ENCODE assay signal across 16 cellular contexts in the genomic region with DNA sequence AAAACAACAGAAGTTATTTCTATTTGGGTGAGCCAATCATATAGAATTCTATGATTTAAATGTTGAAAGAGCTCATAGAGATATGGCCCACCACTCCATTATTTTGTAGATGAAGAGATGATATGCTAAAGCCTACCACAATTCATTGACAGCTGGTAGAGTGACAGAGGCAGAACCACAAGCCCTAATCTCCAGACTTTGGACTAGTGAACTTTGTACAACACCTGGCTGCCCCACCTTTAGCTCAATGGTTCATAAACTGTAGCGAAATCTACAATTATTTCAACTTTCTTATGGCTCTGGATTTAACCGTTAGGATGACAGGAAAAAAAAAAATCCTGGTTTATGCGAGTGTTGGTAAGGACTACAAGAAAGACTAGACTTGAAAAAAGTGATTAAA. TPM values are rescaled to one million over a fixed set of nuclear protein-coding genes. Genes with fewer than 3 reads are reported as not detected.
DNase-seq lines count a peak whose midpoint lies in the region; ATAC-seq, FAIRE-seq and TF ChIP-seq lines count a peak whose summit lies in the region.
"Had no signal": no experiment of that assay in that cellular context is flagged by ENCODE, and none has a peak within 500 bp of the region (broad histone marks: within the 10 kb centered on the region; RNA-seq: fewer than 3 reads in every experiment).

No MANE protein-coding gene starts in this region.

- TF ChIP-seq RAD21 in A549 (conservative IDR thresholded peaks at IDR 0.05 in 1 of 2, IDR thresholded peaks at IDR 0.05 in 1 of 2): no peak

- no peaks in the 10 kb centered on the region for H3K9me3 Mint-ChIP-seq in activated T-helper 1 cell treated with anti-CD3 and anti-CD28 coated beads, Interleukin-12 subunit alpha, Interleukin-12 subunit beta, Interleukin-2, Interleukin-4 antibody, amounts not matched to agents 30 ng/mL and 10 ng/mL and 1 ng/mL, durations not matched to agents 14 hours and 24 hours and 36 hours
- no peaks in the 10 kb centered on the region for H3K9me3 Mint-ChIP-seq in activated naive CD8-positive, alpha-beta T cell treated with anti-CD3 and anti-CD28 coated beads, Interleukin-2, amount 50 U/mL, for 24 hours
- H3K9me3 Mint-ChIP-seq: CD4-positive, alpha-beta T cell; HFFc6 had no signal

- DNase-seq in A549 (ENCODE audit: low read depth in 1 of 2, low spot score in 1 of 2) (no peak), HT-29 (ENCODE audit: low spot score) (peak; percentile 48), RWPE2 (ENCODE audit: low spot score) (no peak), left colon (peak in 1 of 2 donors; percentile 23)
- DNase-seq in activated effector memory CD4-positive, alpha-beta T cell treated with anti-CD3 and anti-CD28 coated beads, Interleukin-2, amount 50 U/mL, for 16 hours: no peak
- no peak for DNase-seq in activated T-helper 1 cell treated with anti-CD3 and anti-CD28 coated beads, Interleukin-12 subunit alpha, Interleukin-12 subunit beta, Interleukin-2, Interleukin-4 antibody, amounts not matched to agents 30 ng/mL and 10 ng/mL and 1 ng/mL, durations not matched to agents 14 hours and 24 hours and 36 hours (ENCODE audit: low spot score)
- DNase-seq in activated naive CD8-positive, alpha-beta T cell treated with anti-CD3 and anti-CD28 coated beads, Interleukin-2, amount 50 U/mL, for 24 hours: no peak
- DNase-seq: CD4-positive, alpha-beta T cell; NCI-H1417 treated with DMSO at 0.1 percent for 48 hours; NCI-H187 treated with DMSO at 0.1 percent for 48 hours; NCI-H345; NCI-H524 treated with DMSO at 0.1 percent for 48 hours had no signal

- TF ChIP-seq POLR2A in A549 (IDR thresholded peaks at IDR 0.05; ENCODE audit: low read length): no peak

- CTCF ChIA-PET in A549 (lab: Yijun Ruan, JAX): no interaction called here

- no peaks in the 10 kb centered on the region for H3K27me3 Mint-ChIP-seq in activated T-helper 1 cell treated with anti-CD3 and anti-CD28 coated beads, Interleukin-12 subunit alpha, Interleukin-12 subunit beta, Interleukin-2, Interleukin-4 antibody, amounts not matched to agents 30 ng/mL and 10 ng/mL and 1 ng/mL, durations not matched to agents 14 hours and 24 hours and 36 hours (ENCODE audit: insufficient read depth)
- peaks cover 3% of the 10 kb centered on the region for H3K27me3 Mint-ChIP-seq in activated naive CD8-positive, alpha-beta T cell treated with anti-CD3 and anti-CD28 coated beads, Interleukin-2, amount 50 U/mL, for 24 hours

- no peak for TF ChIP-seq CTCF in A549 (IDR thresholded peaks at IDR 0.05)
- TF ChIP-seq CTCF in RWPE2 (IDR thresholded peaks at IDR 0.05; ENCODE audit: poor library complexity, severe bottlenecking): no peak

- no peaks in the 10 kb centered on the region for H3K9me3 ChIP-seq in A549
- H3K9me3 ChIP-seq in RWPE2 (ENCODE audit: severe bottlenecking): no peaks in the 10 kb centered on the region

- H3K4me3 ChIP-seq in A549 (no peak overlapping the region), RWPE2 (ENCODE audit: severe bottlenecking) (no peak overlapping the region)

- no peak for ATAC-seq in A549
- no peak for ATAC-seq in RWPE2 (ENCODE audit: low read depth)
- peak; percentile 96 for ATAC-seq in left colon
- no peak for ATAC-seq in GM18907 (IDR thresholded peaks at IDR 0.05; ENCODE audit: unreplicated experiment)
- no peak for ATAC-seq in activated naive CD8-positive, alpha-beta T cell treated with anti-CD3 and anti-CD28 coated beads, Interleukin-2, amount 50 U/mL, for 24 hours

- peak overlapping the region; percentile 67 for H3K4me2 ChIP-seq in A549
- H3K4me2 ChIP-seq: KMS-11 had no signal

- no peak overlapping the region for H3K27ac Mint-ChIP-seq in activated T-helper 1 cell treated with anti-CD3 and anti-CD28 coated beads, Interleukin-12 subunit alpha, Interleukin-12 subunit beta, Interleukin-2, Interleukin-4 antibody, amounts not matched to agents 30 ng/mL and 10 ng/mL and 1 ng/mL, durations not matched to agents 14 hours and 24 hours and 36 hours
- H3K27ac Mint-ChIP-seq in activated naive CD8-positive, alpha-beta T cell treated with anti-CD3 and anti-CD28 coated beads, Interleukin-2, amount 50 U/mL, for 24 hours: no peak overlapping the region
- H3K27ac Mint-ChIP-seq: CD4-positive, alpha-beta T cell; HFFc6 had no signal

- no peaks in the 10 kb centered on the region for H3K36me3 Mint-ChIP-seq in activated T-helper 1 cell treated with anti-CD3 and anti-CD28 coated beads, Interleukin-12 subunit alpha, Interleukin-12 subunit beta, Interleukin-2, Interleukin-4 antibody, amounts not matched to agents 30 ng/mL and 10 ng/mL and 1 ng/mL, durations not matched to agents 14 hours and 24 hours and 36 hours (ENCODE audit: low read depth)
- H3K36me3 Mint-ChIP-seq in activated naive CD8-positive, alpha-beta T cell treated with anti-CD3 and anti-CD28 coated beads, Interleukin-2, amount 50 U/mL, for 24 hours (ENCODE audit: low read depth): no peaks in the 10 kb centered on the region

- no peak overlapping the region for H3K4me3 Mint-ChIP-seq in activated T-helper 1 cell treated with anti-CD3 and anti-CD28 coated beads, Interleukin-12 subunit alpha, Interleukin-12 subunit beta, Interleukin-2, Interleukin-4 antibody, amounts not matched to agents 30 ng/mL and 10 ng/mL and 1 ng/mL, durations not matched to agents 14 hours and 24 hours and 36 hours
- no peak overlapping the region for H3K4me3 Mint-ChIP-seq in activated naive CD8-positive, alpha-beta T cell treated with anti-CD3 and anti-CD28 coated beads, Interleukin-2, amount 50 U/mL, for 24 hours
- H3K4me3 Mint-ChIP-seq: CD4-positive, alpha-beta T cell; HFFc6 had no signal

- H3K27ac ChIP-seq in A549: peak overlapping the region; percentile 22 to 65; a peak in 3 of 6 replicates
- H3K27ac ChIP-seq in RWPE2 (ENCODE audit: poor library complexity, severe bottlenecking): peak overlapping the region; percentile 61
- H3K27ac ChIP-seq: KMS-11 had no signal

- intact Hi-C loops in left colon (cut with DNase I, micrococcal nuclease): no loop called here
- intact Hi-C loops in activated T-helper 1 cell treated with anti-CD3 and anti-CD28 coated beads, Interleukin-12 subunit alpha, Interleukin-12 subunit beta, Interleukin-2, Interleukin-4 antibody, amounts not matched to agents 30 ng/mL and 10 ng/mL and 1 ng/mL, durations not matched to agents 14 hours and 24 hours and 36 hours (cut with micrococcal nuclease): no loop called here

- H3K36me3 ChIP-seq in RWPE2 (ENCODE audit: low read depth): no peaks in the 10 kb centered on the region

- POLR2A ChIA-PET in A549 (lab: Yijun Ruan, JAX): no interaction called here

- 87% methylated on average over 3 of the region's 3 CpGs for WGBS in A549 (ENCODE audit: missing lambda C conversion rate)

- no peaks in the 10 kb centered on the region for H3K4me1 Mint-ChIP-seq in activated T-helper 1 cell treated with anti-CD3 and anti-CD28 coated beads, Interleukin-12 subunit alpha, Interleukin-12 subunit beta, Interleukin-2, Interleukin-4 antibody, amounts not matched to agents 30 ng/mL and 10 ng/mL and 1 ng/mL, durations not matched to agents 14 hours and 24 hours and 36 hours (ENCODE audit: low read depth)
- H3K4me1 Mint-ChIP-seq in activated naive CD8-positive, alpha-beta T cell treated with anti-CD3 and anti-CD28 coated beads, Interleukin-2, amount 50 U/mL, for 24 hours: no peaks in the 10 kb centered on the region

- no peak for FAIRE-seq in A549 (lab: Jason Lieb, UNC)

- H3K4me1 ChIP-seq in A549 (peaks cover 24% of the 10 kb centered on the region), RWPE2 (ENCODE audit: insufficient read depth, poor library complexity, severe bottlenecking) (peaks cover 34% of the 10 kb centered on the region)

- no peak for TF ChIP-seq EP300 in A549 (IDR thresholded peaks at IDR 0.05)

- no peaks in the 10 kb centered on the region for H3K27me3 ChIP-seq in RWPE2 (ENCODE audit: insufficient read depth, poor library complexity, severe bottlenecking)

TF ChIP-seq in A549, 52 proteins besides CTCF, POLR2A, EP300 and RAD21 (continues in another document):
- TF ChIP-seq CEBPB (IDR thresholded peaks at IDR 0.05) (no peak), RFX5 (IDR thresholded peaks at IDR 0.05) (no peak), TP53 (CRISPR knock-in tag; IDR thresholded peaks at IDR 0.05) (no peak), CBX8 (IDR thresholded peaks at IDR 0.05) (no peak), TFCP2L1 (CRISPR knock-in tag; IDR thresholded peaks at IDR 0.05) (no peak), ZSCAN20 (CRISPR knock-in tag; IDR thresholded peaks at IDR 0.05) (no peak), EHMT2 (IDR thresholded peaks at IDR 0.05; ENCODE audit: low read depth) (no peak), FOXS1 (CRISPR knock-in tag; IDR thresholded peaks at IDR 0.05) (no peak), CHD4 (IDR thresholded peaks at IDR 0.05; ENCODE audit: borderline replicate concordance) (no peak), E2F6 (IDR thresholded peaks at IDR 0.05; ENCODE audit: borderline replicate concordance, low read depth) (no peak), SREBF2 (IDR thresholded peaks at IDR 0.05) (no peak), SMC3 (IDR thresholded peaks at IDR 0.05) (no peak)
- TF ChIP-seq, protein P1, sequence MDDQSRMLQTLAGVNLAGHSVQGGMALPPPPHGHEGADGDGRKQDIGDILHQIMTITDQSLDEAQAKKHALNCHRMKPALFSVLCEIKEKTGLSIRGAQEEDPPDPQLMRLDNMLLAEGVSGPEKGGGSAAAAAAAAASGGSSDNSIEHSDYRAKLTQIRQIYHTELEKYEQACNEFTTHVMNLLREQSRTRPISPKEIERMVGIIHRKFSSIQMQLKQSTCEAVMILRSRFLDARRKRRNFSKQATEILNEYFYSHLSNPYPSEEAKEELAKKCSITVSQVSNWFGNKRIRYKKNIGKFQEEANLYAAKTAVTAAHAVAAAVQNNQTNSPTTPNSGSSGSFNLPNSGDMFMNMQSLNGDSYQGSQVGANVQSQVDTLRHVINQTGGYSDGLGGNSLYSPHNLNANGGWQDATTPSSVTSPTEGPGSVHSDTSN (IDR thresholded peaks at IDR 0.05): no peak

RNA-seq across cellular contexts. Expression of gene PRKG2, which starts 50.9 kb away (rescaled TPM):
- 3.4 and 5.3 TPM in 2 replicates for polyA plus RNA-seq in A549 (2011; rRNA removed)
- polyA plus RNA-seq in A549 (2012; cell fraction: cytosol; rRNA removed): 0.24 and 0.26 TPM in 2 replicates
- 0.10 and 0.32 TPM in 2 replicates for polyA plus RNA-seq in A549 (2012; cell fraction: nucleus; rRNA removed)
- polyA plus RNA-seq in A549 (2017; fragmentation: RNase III; extraction: RNeasy Plus Mini Kit Qiagen cat#74134 plus additional on column Dnase treatment): 0.87 to 1.0 TPM (median 0.96 TPM) in 3 replicates
- 0.92 and 2.1 TPM in 2 replicates for polyA minus RNA-seq in A549 (2011; rRNA and poly(A)+ RNA removed)
- 0.52 and 0.76 TPM in 2 replicates for total RNA-seq in HT-29 (2014; rRNA removed; shearing (Covaris generic))
- total RNA-seq in left colon: 10 to 100 TPM in 1 of 2 donors, 1 to 10 TPM in 1; 8.0 to 12.3 TPM
- total RNA-seq in activated T-helper 1 cell treated with anti-CD3 and anti-CD28 coated beads, Interleukin-12 subunit alpha, Interleukin-12 subunit beta, Interleukin-2, Interleukin-4 antibody, amounts not matched to agents 30 ng/mL and 10 ng/mL and 1 ng/mL, durations not matched to agents 14 hours and 24 hours and 36 hours: 0.10 and 0.20 TPM in 2 replicates
- total RNA-seq: HFFc6, SK-MEL-5 had no signal
